ENCODE assay signal across 10 cellular contexts in the genomic region with DNA sequence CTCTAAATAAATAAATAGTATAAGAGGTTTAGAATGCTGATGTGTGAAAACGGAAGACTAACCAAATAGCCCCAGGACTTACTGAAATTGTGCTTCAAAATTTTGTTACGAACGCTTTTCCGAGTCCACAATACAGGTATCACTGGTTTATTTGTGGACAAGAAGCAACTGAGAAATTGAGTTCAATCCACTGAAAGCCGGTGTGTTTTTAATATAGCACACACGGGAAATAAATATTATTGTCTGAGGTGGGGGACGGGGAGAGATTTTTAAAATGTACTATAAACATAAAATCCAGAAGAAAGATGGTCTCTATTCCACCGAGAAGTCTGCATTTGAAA. TPM values are rescaled to one million over a fixed set of nuclear protein-coding genes. Genes with fewer than 3 reads are reported as not detected.
DNase-seq lines count a peak whose midpoint lies in the region; ATAC-seq and TF ChIP-seq lines count a peak whose summit lies in the region.
"Had no signal": no experiment of that assay in that cellular context is flagged by ENCODE, and none has a peak within 500 bp of the region (broad histone marks: within the 10 kb centered on the region; RNA-seq: fewer than 3 reads in every experiment).

No MANE protein-coding gene starts in this region.

- H4K91ac ChIP-seq in trophoblast cell (ENCODE audit: low read depth, low read length) = no peak overlapping the region

- H3K4me2 ChIP-seq in SK-N-SH (peak overlapping the region; percentile 96), trophoblast cell (ENCODE audit: low read length) (peak overlapping the region; percentile 67)

- ATAC-seq in GM18502 (IDR thresholded peaks at IDR 0.05; ENCODE audit: poor library complexity, unreplicated experiment) (no peak), HG03045 (IDR thresholded peaks at IDR 0.05; ENCODE audit: unreplicated experiment) (no peak)

- H3K4ac ChIP-seq in trophoblast cell (ENCODE audit: low read depth, low read length) = no peak overlapping the region

- H3K79me1 ChIP-seq in trophoblast cell (ENCODE audit: low read length) = no peaks in the 10 kb centered on the region

- no peak for TF ChIP-seq EP300 in SK-N-SH (IDR thresholded peaks at IDR 0.05; ENCODE audit: borderline replicate concordance in 1 of 2, low read depth in 1 of 2, low read length in 1 of 2)

- no peaks in the 10 kb centered on the region for H3K79me2 ChIP-seq in SK-N-SH (ENCODE audit: insufficient read depth)
- H3K79me2 ChIP-seq in trophoblast cell (ENCODE audit: control insufficient read depth, insufficient read depth, low read length, poor library complexity) = no peaks in the 10 kb centered on the region

- peak overlapping the region; percentile 43 for H3K4me3 Mint-ChIP-seq in Caco-2 (ENCODE audit: unreplicated experiment)

- H3K18ac ChIP-seq in trophoblast cell (ENCODE audit: low read length) = no peak overlapping the region

- H3K27ac ChIP-seq in SK-N-SH (ENCODE audit: low read depth in 2 of 2, low read length in 1 of 2) (no peak overlapping the region), trophoblast cell (ENCODE audit: low read depth, low read length) (no peak overlapping the region)

- no peak overlapping the region for H3K9ac ChIP-seq in SK-N-SH
- no peak overlapping the region for H3K9ac ChIP-seq in trophoblast cell (ENCODE audit: low read length)

- H3K9me2 ChIP-seq in SK-N-SH = no peaks in the 10 kb centered on the region

- no TSS peak for BruUV-seq in Caco-2 (replicated peaks; lab: Mats Ljungman, UMichigan)

- no peak for TF ChIP-seq RAD21 in SK-N-SH (IDR thresholded peaks at IDR 0.05; ENCODE audit: low read length)

- peak overlapping the region; percentile 80; the same call in 1 of the 2 replicates for H2AFZ ChIP-seq in SK-N-SH (ENCODE audit: low read depth)
- H2AFZ ChIP-seq in trophoblast cell (ENCODE audit: insufficient read depth, low read length, poor library complexity) = no peak overlapping the region

- peaks cover 20% of the 10 kb centered on the region for H3K27me3 Mint-ChIP-seq in Caco-2 (ENCODE audit: insufficient read depth, unreplicated experiment)

- no peaks in the 10 kb centered on the region for H3K9me3 Mint-ChIP-seq in Caco-2 (ENCODE audit: unreplicated experiment)

- no peak overlapping the region for H2BK12ac ChIP-seq in trophoblast cell (ENCODE audit: low read length)

- no peak overlapping the region for H3K4me3 ChIP-seq in Caco-2 (ENCODE audit: low read depth, low read length)
- peak overlapping the region; percentile 47 to 59 for H3K4me3 ChIP-seq in SK-N-SH (ENCODE audit: low read depth in 2 of 2, low read length in 1 of 2)
- peak overlapping the region; percentile 47 for H3K4me3 ChIP-seq in fibroblast of pulmonary artery (replicated peaks; ENCODE audit: low read depth, low read length)
- H3K4me3 ChIP-seq in trophoblast cell (ENCODE audit: low read depth, low read length) = no peak overlapping the region

- CTCF ChIA-PET in Caco-2 (lab: Charles Lee) (no interaction called here), SK-N-SH (lab: Yijun Ruan, JAX) (interaction anchor here (1.0 to 3.1 kb wide), 2 partner anchors 14 to 68 kb away, joined by 3 to 10 read pairs; no protein-coding TSS in a partner anchor)

- H4K20me1 ChIP-seq in SK-N-SH (ENCODE audit: insufficient read depth) = no peaks in the 10 kb centered on the region

- no peak overlapping the region for H2BK5ac ChIP-seq in trophoblast cell (ENCODE audit: low read depth, low read length, poor library complexity)

- H3K4me1 ChIP-seq in Caco-2 = no peaks in the 10 kb centered on the region
- H3K4me1 ChIP-seq in SK-N-SH (ENCODE audit: control insufficient read depth in 1 of 2, insufficient read depth in 2 of 2, low read depth in 1 of 2, low read length in 1 of 2) = peaks cover 0 to 4% of the 10 kb centered on the region in 2 experiments; a peak in 1 of 4 replicates
- peaks cover 9 to 10% of the 10 kb centered on the region in 2 experiments for H3K4me1 ChIP-seq in trophoblast cell (ENCODE audit: control insufficient read depth in 1 of 2, insufficient read depth in 2 of 2, low read length in 2 of 2)

- no peaks in the 10 kb centered on the region for H3K4me1 Mint-ChIP-seq in Caco-2 (ENCODE audit: low read depth, unreplicated experiment)

- WGBS in SK-N-SH (ENCODE audit: low lambda C conversion rate) = 6% methylated on average over 8 of the region's 8 CpGs
- WGBS in trophoblast cell (ENCODE audit: extremely low coverage, insufficient coverage, insufficient read length) = no CpG with 5 or more reads among the region's 8 CpGs

- POLR2A ChIA-PET in Caco-2 (lab: Charles Lee) = no interaction called here
- POLR2A ChIA-PET in SK-N-SH (lab: Yijun Ruan, JAX) = no interaction called here

- H3K9me3 ChIP-seq in Caco-2 (no peaks in the 10 kb centered on the region), SK-N-SH (no peaks in the 10 kb centered on the region), trophoblast cell (ENCODE audit: insufficient read depth, low read depth, low read length) (no peaks in the 10 kb centered on the region)

- no peak overlapping the region for H4K8ac ChIP-seq in trophoblast cell (ENCODE audit: low read depth, low read length)

- H3K14ac ChIP-seq in trophoblast cell (ENCODE audit: low read length) = no peak overlapping the region

- H3F3A ChIP-seq in SK-N-SH (replicated peaks; ENCODE audit: insufficient read depth) = peaks cover 6% of the 10 kb centered on the region

- intact Hi-C loops in Caco-2 (cut with micrococcal nuclease; ENCODE audit: unreplicated experiment) = no loop called here

- H3K27me3 ChIP-seq in Caco-2 (replicated peaks; ENCODE audit: control insufficient read depth, insufficient read depth, low read length) (peaks cover 2% of the 10 kb centered on the region; the same call in 1 of the 2 replicates), SK-N-SH (ENCODE audit: insufficient read depth) (peaks cover 16% of the 10 kb centered on the region; the same call in 1 of the 2 replicates), trophoblast cell (ENCODE audit: insufficient read depth, low read length) (peaks cover 12% of the 10 kb centered on the region)

- H3K36me3 ChIP-seq in Caco-2 (ENCODE audit: control insufficient read depth, insufficient read depth, low read length) (no peaks in the 10 kb centered on the region), SK-N-SH (replicated peaks in 1 of 2; ENCODE audit: control insufficient read depth in 1 of 2, insufficient read depth in 2 of 2, low read length in 1 of 2) (no peaks in the 10 kb centered on the region), trophoblast cell (ENCODE audit: control insufficient read depth in 1 of 2, insufficient read depth in 2 of 2, low read length in 2 of 2) (no peaks in the 10 kb centered on the region)

- no peak for DNase-seq in Caco-2
- no peak for DNase-seq in SK-N-SH
- no peak for DNase-seq in fibroblast of pulmonary artery (ENCODE audit: low read depth)
- no peak for DNase-seq in trophoblast cell
- no peak for DNase-seq in globus pallidus (ENCODE audit: low spot score)
- no peak for DNase-seq in T1000 (lab: John Stamatoyannopoulos, UW)
- DNase-seq: DND-41 had no signal

- no peak overlapping the region for H3K27ac Mint-ChIP-seq in Caco-2 (ENCODE audit: unreplicated experiment)

- H2AK5ac ChIP-seq in trophoblast cell (ENCODE audit: low read length) = no peak overlapping the region

- no peaks in the 10 kb centered on the region for H3K36me3 Mint-ChIP-seq in Caco-2 (ENCODE audit: insufficient read depth, unreplicated experiment)

- H3K23ac ChIP-seq in trophoblast cell (ENCODE audit: low read length) = no peak overlapping the region

- no peak overlapping the region for H2BK120ac ChIP-seq in trophoblast cell (ENCODE audit: insufficient read depth, low read length, poor library complexity)

- TF ChIP-seq CTCF in Caco-2 (IDR thresholded peaks at IDR 0.05; ENCODE audit: insufficient read depth in 1 of 2, low read depth in 1 of 2, low read length in 1 of 2, severe bottlenecking in 1 of 2, unreplicated experiment in 1 of 2) (no peak), SK-N-SH (IDR thresholded peaks at IDR 0.05) (no peak), fibroblast of pulmonary artery (IDR thresholded peaks at IDR 0.05; ENCODE audit: low read length, missing control alignments) (no peak)

- no peak overlapping the region for H4K12ac ChIP-seq in trophoblast cell (ENCODE audit: low read depth, low read length)

TF ChIP-seq in SK-N-SH, 30 proteins besides CTCF, POLR2A, EP300 and RAD21 (continues in another document):
- TF ChIP-seq RXRA (IDR thresholded peaks at IDR 0.05; ENCODE audit: borderline replicate concordance, low read depth) = no peak
- TF ChIP-seq TAF1 (IDR thresholded peaks at IDR 0.05; ENCODE audit: borderline replicate concordance, low read depth, low read length) = no peak
- TF ChIP-seq, protein P1, sequence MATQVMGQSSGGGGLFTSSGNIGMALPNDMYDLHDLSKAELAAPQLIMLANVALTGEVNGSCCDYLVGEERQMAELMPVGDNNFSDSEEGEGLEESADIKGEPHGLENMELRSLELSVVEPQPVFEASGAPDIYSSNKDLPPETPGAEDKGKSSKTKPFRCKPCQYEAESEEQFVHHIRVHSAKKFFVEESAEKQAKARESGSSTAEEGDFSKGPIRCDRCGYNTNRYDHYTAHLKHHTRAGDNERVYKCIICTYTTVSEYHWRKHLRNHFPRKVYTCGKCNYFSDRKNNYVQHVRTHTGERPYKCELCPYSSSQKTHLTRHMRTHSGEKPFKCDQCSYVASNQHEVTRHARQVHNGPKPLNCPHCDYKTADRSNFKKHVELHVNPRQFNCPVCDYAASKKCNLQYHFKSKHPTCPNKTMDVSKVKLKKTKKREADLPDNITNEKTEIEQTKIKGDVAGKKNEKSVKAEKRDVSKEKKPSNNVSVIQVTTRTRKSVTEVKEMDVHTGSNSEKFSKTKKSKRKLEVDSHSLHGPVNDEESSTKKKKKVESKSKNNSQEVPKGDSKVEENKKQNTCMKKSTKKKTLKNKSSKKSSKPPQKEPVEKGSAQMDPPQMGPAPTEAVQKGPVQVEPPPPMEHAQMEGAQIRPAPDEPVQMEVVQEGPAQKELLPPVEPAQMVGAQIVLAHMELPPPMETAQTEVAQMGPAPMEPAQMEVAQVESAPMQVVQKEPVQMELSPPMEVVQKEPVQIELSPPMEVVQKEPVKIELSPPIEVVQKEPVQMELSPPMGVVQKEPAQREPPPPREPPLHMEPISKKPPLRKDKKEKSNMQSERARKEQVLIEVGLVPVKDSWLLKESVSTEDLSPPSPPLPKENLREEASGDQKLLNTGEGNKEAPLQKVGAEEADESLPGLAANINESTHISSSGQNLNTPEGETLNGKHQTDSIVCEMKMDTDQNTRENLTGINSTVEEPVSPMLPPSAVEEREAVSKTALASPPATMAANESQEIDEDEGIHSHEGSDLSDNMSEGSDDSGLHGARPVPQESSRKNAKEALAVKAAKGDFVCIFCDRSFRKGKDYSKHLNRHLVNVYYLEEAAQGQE (IDR thresholded peaks at IDR 0.05; ENCODE audit: low read depth, low read length) = no peak

RNA-seq across cellular contexts. Expression of gene SLC16A12, which starts 0.6 kb away (rescaled TPM):
- not detected in 2 replicates for total RNA-seq in Caco-2 (2022)
- polyA plus RNA-seq in SK-N-SH (2012; rRNA removed) = 0.13 TPM in 2 replicates
- polyA plus RNA-seq in SK-N-SH (2012; cell fraction: cytosol; rRNA removed) = 0.10 and 0.14 TPM in 2 replicates
- polyA plus RNA-seq in SK-N-SH (2012; cell fraction: nucleus; rRNA removed) = 0.05 and 0.10 TPM in 2 replicates
- 0.07 and 0.11 TPM in 2 replicates for polyA plus RNA-seq in trophoblast cell (2013)
- total RNA-seq: mononuclear cell had no signal

Comparison
In these comparisons a context has a peak if more than half of its experiments do, and no peak if none do; other contexts are left out.
1. H3K4me3 ChIP-seq: peak in SK-N-SH (2 of 2) and fibroblast of pulmonary artery (single experiment); none in Caco-2 (single experiment) and trophoblast cell (single experiment).